Comparison of ENCODE assay signal across 1 cellular context in the genomic region with DNA sequence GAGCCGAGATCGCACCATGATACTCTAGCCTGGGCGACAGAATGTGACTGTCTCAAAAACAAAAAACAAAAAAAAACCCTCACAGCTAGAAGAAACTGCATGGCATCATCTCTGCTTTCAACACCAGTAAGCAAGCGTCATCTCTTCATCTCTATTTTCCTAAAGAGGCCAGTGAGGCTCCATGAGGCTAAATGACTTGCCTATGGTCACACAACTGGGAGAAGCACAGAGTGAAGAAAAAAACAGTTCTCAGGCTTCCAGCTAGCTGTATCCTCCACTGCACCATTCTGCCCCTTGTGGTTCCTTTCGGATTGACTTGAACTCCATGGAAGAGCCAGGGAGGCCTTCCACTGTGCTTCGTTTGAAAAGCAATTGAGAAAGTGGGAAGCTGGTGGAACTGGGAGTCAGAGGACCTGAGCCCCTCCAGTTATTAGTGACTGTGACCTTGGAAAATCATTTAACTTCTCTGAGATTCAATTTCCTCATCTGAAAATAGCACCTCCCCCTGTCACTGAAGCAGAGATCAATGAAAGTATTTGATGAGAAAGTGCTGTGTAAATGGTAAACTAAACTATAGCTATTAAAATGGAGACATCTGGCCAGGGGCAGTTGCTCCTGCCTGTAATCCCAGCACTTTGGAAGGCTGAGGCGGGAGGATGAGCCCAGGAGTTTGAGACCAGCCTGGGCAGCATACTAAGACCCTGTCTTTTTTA.
TF ChIP-seq lines count a peak whose summit lies in the region.

No MANE protein-coding gene starts in this region.

TF ChIP-seq in GM23338, 12 proteins besides CTCF, POLR2A, EP300 and RAD21:
- TF ChIP-seq, protein P1, sequence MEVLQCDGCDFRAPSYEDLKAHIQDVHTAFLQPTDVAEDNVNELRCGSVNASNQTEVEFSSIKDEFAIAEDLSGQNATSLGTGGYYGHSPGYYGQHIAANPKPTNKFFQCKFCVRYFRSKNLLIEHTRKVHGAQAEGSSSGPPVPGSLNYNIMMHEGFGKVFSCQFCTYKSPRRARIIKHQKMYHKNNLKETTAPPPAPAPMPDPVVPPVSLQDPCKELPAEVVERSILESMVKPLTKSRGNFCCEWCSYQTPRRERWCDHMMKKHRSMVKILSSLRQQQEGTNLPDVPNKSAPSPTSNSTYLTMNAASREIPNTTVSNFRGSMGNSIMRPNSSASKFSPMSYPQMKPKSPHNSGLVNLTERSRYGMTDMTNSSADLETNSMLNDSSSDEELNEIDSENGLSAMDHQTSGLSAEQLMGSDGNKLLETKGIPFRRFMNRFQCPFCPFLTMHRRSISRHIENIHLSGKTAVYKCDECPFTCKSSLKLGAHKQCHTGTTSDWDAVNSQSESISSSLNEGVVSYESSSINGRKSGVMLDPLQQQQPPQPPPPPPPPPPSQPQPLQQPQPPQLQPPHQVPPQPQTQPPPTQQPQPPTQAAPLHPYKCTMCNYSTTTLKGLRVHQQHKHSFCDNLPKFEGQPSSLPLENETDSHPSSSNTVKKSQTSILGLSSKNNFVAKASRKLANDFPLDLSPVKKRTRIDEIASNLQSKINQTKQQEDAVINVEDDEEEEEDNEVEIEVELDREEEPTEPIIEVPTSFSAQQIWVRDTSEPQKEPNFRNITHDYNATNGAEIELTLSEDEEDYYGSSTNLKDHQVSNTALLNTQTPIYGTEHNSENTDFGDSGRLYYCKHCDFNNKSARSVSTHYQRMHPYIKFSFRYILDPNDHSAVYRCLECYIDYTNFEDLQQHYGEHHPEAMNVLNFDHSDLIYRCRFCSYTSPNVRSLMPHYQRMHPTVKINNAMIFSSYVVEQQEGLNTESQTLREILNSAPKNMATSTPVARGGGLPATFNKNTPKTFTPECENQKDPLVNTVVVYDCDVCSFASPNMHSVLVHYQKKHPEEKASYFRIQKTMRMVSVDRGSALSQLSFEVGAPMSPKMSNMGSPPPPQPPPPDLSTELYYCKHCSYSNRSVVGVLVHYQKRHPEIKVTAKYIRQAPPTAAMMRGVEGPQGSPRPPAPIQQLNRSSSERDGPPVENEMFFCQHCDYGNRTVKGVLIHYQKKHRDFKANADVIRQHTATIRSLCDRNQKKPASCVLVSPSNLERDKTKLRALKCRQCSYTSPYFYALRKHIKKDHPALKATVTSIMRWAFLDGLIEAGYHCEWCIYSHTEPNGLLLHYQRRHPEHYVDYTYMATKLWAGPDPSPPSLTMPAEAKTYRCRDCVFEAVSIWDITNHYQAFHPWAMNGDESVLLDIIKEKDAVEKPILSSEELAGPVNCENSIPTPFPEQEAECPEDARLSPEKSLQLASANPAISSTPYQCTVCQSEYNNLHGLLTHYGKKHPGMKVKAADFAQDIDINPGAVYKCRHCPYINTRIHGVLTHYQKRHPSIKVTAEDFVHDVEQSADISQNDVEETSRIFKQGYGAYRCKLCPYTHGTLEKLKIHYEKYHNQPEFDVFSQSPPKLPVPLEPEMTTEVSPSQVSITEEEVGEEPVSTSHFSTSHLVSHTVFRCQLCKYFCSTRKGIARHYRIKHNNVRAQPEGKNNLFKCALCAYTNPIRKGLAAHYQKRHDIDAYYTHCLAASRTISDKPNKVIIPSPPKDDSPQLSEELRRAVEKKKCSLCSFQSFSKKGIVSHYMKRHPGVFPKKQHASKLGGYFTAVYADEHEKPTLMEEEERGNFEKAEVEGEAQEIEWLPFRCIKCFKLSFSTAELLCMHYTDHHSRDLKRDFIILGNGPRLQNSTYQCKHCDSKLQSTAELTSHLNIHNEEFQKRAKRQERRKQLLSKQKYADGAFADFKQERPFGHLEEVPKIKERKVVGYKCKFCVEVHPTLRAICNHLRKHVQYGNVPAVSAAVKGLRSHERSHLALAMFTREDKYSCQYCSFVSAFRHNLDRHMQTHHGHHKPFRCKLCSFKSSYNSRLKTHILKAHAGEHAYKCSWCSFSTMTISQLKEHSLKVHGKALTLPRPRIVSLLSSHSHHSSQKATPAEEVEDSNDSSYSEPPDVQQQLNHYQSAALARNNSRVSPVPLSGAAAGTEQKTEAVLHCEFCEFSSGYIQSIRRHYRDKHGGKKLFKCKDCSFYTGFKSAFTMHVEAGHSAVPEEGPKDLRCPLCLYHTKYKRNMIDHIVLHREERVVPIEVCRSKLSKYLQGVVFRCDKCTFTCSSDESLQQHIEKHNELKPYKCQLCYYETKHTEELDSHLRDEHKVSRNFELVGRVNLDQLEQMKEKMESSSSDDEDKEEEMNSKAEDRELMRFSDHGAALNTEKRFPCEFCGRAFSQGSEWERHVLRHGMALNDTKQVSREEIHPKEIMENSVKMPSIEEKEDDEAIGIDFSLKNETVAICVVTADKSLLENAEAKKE (CRISPR knock-in tag; IDR thresholded peaks at IDR 0.05) = no peak
- TF ChIP-seq ZNF114 (CRISPR knock-in tag; IDR thresholded peaks at IDR 0.05) (no peak), CREB1 (CRISPR knock-in tag; IDR thresholded peaks at IDR 0.05; ENCODE audit: low read depth) (no peak), JUNB (IDR thresholded peaks at IDR 0.05; ENCODE audit: unreplicated experiment) (no peak), EZH2phosphoT487 (IDR thresholded peaks at IDR 0.05; ENCODE audit: unreplicated experiment) (no peak), EZH2 (IDR thresholded peaks at IDR 0.05; ENCODE audit: low read depth, unreplicated experiment) (no peak), POLR2AphosphoS5 (IDR thresholded peaks at IDR 0.05; ENCODE audit: low read depth) (no peak), ZNF331 (CRISPR knock-in tag; IDR thresholded peaks at IDR 0.05; ENCODE audit: low read depth) (no peak), NANOG (IDR thresholded peaks at IDR 0.05; ENCODE audit: borderline replicate concordance) (no peak), STAT1 (IDR thresholded peaks at IDR 0.05; ENCODE audit: unreplicated experiment) (no peak)
- TF ChIP-seq, protein P2, sequence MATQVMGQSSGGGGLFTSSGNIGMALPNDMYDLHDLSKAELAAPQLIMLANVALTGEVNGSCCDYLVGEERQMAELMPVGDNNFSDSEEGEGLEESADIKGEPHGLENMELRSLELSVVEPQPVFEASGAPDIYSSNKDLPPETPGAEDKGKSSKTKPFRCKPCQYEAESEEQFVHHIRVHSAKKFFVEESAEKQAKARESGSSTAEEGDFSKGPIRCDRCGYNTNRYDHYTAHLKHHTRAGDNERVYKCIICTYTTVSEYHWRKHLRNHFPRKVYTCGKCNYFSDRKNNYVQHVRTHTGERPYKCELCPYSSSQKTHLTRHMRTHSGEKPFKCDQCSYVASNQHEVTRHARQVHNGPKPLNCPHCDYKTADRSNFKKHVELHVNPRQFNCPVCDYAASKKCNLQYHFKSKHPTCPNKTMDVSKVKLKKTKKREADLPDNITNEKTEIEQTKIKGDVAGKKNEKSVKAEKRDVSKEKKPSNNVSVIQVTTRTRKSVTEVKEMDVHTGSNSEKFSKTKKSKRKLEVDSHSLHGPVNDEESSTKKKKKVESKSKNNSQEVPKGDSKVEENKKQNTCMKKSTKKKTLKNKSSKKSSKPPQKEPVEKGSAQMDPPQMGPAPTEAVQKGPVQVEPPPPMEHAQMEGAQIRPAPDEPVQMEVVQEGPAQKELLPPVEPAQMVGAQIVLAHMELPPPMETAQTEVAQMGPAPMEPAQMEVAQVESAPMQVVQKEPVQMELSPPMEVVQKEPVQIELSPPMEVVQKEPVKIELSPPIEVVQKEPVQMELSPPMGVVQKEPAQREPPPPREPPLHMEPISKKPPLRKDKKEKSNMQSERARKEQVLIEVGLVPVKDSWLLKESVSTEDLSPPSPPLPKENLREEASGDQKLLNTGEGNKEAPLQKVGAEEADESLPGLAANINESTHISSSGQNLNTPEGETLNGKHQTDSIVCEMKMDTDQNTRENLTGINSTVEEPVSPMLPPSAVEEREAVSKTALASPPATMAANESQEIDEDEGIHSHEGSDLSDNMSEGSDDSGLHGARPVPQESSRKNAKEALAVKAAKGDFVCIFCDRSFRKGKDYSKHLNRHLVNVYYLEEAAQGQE (IDR thresholded peaks at IDR 0.05; ENCODE audit: unreplicated experiment) = no peak
- TF ChIP-seq, protein P3, sequence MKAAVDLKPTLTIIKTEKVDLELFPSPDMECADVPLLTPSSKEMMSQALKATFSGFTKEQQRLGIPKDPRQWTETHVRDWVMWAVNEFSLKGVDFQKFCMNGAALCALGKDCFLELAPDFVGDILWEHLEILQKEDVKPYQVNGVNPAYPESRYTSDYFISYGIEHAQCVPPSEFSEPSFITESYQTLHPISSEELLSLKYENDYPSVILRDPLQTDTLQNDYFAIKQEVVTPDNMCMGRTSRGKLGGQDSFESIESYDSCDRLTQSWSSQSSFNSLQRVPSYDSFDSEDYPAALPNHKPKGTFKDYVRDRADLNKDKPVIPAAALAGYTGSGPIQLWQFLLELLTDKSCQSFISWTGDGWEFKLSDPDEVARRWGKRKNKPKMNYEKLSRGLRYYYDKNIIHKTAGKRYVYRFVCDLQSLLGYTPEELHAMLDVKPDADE (IDR thresholded peaks at IDR 0.05) = no peak
TF ChIP-seq in GM23338: peak in this region for 0.
